In the genomic region with DNA sequence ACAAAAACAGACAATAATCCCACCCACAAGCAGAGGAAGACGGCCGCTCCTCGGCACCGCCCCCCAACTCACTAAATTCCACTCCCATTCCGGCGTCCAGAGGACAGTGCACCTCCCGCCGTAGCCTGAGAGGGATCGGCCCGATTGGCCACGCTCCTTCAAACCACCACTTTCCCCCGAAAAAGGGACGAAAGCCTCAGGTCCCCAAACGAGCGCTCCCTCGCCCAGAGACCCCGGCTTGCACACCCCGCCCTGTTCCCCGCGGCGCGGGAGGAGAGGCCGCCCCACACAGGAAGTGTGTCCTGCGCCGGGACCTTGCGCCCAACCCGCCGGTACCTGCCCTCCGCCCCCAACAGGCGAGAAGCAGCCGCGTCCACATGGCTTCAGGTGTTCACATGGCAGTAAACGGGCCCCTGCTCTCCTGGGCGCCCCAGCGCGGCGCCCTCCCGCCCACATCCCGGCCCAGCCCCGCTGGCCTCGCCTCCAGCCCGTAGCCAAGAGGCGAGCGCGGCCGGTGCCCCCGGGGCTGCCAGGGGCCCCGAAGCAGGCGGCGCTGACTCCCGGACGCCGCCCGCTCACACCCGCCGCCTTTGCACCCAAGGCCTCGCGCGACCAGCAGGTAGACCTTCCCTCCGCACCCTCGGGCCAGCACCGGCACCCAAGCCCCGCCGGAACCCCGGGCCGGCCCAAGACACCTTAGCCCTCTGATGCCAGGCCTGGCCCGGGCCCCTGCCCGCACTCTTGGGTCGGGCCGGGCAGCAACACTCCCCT, we compare ENCODE assay signal across 1 cellular context.
TF ChIP-seq lines count a peak whose summit lies in the region.

No MANE protein-coding gene starts in this region.

TF ChIP-seq in GM12878, 131 proteins besides CTCF, POLR2A, EP300 and RAD21 (continued from another document):
- TF ChIP-seq RUNX3 (IDR thresholded peaks at IDR 0.05; ENCODE audit: low read length) (0 out of 2 replicates have a peak, but pooled peaks have one; percentile 25), PAX5 (IDR thresholded peaks at IDR 0.05; ENCODE audit: borderline replicate concordance, low read depth, low read length) (0 out of 2 replicates have a peak, but pooled peaks have one; percentile 3), SMC3 (IDR thresholded peaks at IDR 0.05; ENCODE audit: borderline replicate concordance, low read length) (0 out of 2 replicates have a peak, but pooled peaks have one; percentile 9), EGR1 (IDR thresholded peaks at IDR 0.05; ENCODE audit: borderline replicate concordance in 1 of 2, low read depth in 2 of 2, low read length in 2 of 2) (0 out of 3 replicates have a peak, but pooled peaks of 1 of the 2 experiments have one; percentile 5), ZNF622 (IDR thresholded peaks at IDR 0.05) (no peak), GATAD2B (conservative IDR thresholded peaks at IDR 0.05; ENCODE audit: low read depth) (peak; percentile 88), POU2F2 (IDR thresholded peaks at IDR 0.05; ENCODE audit: borderline replicate concordance, low read depth, low read length) (0 out of 3 replicates have a peak, but pooled peaks have one; percentile 30), BCL11A (IDR thresholded peaks at IDR 0.05; ENCODE audit: low read depth, low read length) (0 out of 2 replicates have a peak, but pooled peaks have one; percentile 6), TCF12 (IDR thresholded peaks at IDR 0.05; ENCODE audit: low read depth, low read length) (peak; percentile 46; the same call in 1 of the 2 replicates), RFX5 (IDR thresholded peaks at IDR 0.05; ENCODE audit: low read depth, low read length) (no peak), ZZZ3 (IDR thresholded peaks at IDR 0.05; ENCODE audit: control insufficient read depth, insufficient read length, low read depth) (no peak), MXI1 (IDR thresholded peaks at IDR 0.05; ENCODE audit: low read depth, low read length) (peak; percentile 92), ZSCAN29 (IDR thresholded peaks at IDR 0.05) (0 out of 2 replicates have a peak, but pooled peaks have one; percentile 23), CHD2 (IDR thresholded peaks at IDR 0.05; ENCODE audit: borderline replicate concordance, low read depth, low read length) (0 out of 2 replicates have a peak, but pooled peaks have one; percentile 12), TCF3 (IDR thresholded peaks at IDR 0.05; ENCODE audit: borderline replicate concordance, insufficient read depth, low read depth, low read length) (0 out of 2 replicates have a peak, but pooled peaks have one; percentile 26), MEF2A (IDR thresholded peaks at IDR 0.05; ENCODE audit: insufficient read depth, low read depth, low read length) (no peak), LARP7 (IDR thresholded peaks at IDR 0.05) (peak; percentile 86), IKZF1 (conservative IDR thresholded peaks at IDR 0.05) (peak; percentile 72), DPF2 (IDR thresholded peaks at IDR 0.05) (0 out of 2 replicates have a peak, but pooled peaks have one; percentile 74), SRF (IDR thresholded peaks at IDR 0.05; ENCODE audit: low read depth in 2 of 2, low read length in 2 of 2) (no peak), CBFB (IDR thresholded peaks at IDR 0.05; ENCODE audit: low read depth) (peak; percentile 35; the same call in 1 of the 2 replicates), MTA3 (IDR thresholded peaks at IDR 0.05; ENCODE audit: borderline replicate concordance, low read length) (no peak), BHLHE40 (IDR thresholded peaks at IDR 0.05; ENCODE audit: borderline replicate concordance in 1 of 2, low read depth in 2 of 2, low read length in 1 of 2) (peak in 1 of 2 experiments; percentile 26; a peak in 1 of 4 replicates), YY1 (IDR thresholded peaks at IDR 0.05; ENCODE audit: low read depth, low read length) (0 out of 2 replicates have a peak, but pooled peaks have one; percentile 22), NR2F1 (conservative IDR thresholded peaks at IDR 0.05) (peak; percentile 52; the same call in 1 of the 2 replicates), TAF1 (IDR thresholded peaks at IDR 0.05; ENCODE audit: borderline replicate concordance, low read depth, low read length) (0 out of 2 replicates have a peak, but pooled peaks have one; percentile 9), ZBED1 (IDR thresholded peaks at IDR 0.05; ENCODE audit: borderline replicate concordance) (no peak), BACH1 (IDR thresholded peaks at IDR 0.05; ENCODE audit: borderline replicate concordance) (peak; percentile 40; the same call in 1 of the 2 replicates), KLF5 (IDR thresholded peaks at IDR 0.05; ENCODE audit: partially characterized antibody) (peak; percentile 57)
- TF ChIP-seq, protein P1, sequence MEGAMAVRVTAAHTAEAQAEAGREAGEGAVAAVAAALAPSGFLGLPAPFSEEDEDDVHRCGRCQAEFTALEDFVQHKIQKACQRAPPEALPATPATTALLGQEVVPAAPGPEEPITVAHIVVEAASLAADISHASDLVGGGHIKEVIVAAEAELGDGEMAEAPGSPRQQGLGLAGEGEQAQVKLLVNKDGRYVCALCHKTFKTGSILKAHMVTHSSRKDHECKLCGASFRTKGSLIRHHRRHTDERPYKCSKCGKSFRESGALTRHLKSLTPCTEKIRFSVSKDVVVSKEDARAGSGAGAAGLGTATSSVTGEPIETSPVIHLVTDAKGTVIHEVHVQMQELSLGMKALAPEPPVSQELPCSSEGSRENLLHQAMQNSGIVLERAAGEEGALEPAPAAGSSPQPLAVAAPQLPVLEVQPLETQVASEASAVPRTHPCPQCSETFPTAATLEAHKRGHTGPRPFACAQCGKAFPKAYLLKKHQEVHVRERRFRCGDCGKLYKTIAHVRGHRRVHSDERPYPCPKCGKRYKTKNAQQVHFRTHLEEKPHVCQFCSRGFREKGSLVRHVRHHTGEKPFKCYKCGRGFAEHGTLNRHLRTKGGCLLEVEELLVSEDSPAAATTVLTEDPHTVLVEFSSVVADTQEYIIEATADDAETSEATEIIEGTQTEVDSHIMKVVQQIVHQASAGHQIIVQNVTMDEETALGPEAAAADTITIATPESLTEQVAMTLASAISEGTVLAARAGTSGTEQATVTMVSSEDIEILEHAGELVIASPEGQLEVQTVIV (IDR thresholded peaks at IDR 0.05; ENCODE audit: borderline replicate concordance, partially characterized antibody), result no peak
- TF ChIP-seq, protein P2, sequence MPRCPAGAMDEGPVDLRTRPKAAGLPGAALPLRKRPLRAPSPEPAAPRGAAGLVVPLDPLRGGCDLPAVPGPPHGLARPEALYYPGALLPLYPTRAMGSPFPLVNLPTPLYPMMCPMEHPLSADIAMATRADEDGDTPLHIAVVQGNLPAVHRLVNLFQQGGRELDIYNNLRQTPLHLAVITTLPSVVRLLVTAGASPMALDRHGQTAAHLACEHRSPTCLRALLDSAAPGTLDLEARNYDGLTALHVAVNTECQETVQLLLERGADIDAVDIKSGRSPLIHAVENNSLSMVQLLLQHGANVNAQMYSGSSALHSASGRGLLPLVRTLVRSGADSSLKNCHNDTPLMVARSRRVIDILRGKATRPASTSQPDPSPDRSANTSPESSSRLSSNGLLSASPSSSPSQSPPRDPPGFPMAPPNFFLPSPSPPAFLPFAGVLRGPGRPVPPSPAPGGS (IDR thresholded peaks at IDR 0.05; ENCODE audit: borderline replicate concordance, insufficient read depth, low read depth, low read length, poor library complexity, severe bottlenecking), result no peak
- TF ChIP-seq, protein P3, sequence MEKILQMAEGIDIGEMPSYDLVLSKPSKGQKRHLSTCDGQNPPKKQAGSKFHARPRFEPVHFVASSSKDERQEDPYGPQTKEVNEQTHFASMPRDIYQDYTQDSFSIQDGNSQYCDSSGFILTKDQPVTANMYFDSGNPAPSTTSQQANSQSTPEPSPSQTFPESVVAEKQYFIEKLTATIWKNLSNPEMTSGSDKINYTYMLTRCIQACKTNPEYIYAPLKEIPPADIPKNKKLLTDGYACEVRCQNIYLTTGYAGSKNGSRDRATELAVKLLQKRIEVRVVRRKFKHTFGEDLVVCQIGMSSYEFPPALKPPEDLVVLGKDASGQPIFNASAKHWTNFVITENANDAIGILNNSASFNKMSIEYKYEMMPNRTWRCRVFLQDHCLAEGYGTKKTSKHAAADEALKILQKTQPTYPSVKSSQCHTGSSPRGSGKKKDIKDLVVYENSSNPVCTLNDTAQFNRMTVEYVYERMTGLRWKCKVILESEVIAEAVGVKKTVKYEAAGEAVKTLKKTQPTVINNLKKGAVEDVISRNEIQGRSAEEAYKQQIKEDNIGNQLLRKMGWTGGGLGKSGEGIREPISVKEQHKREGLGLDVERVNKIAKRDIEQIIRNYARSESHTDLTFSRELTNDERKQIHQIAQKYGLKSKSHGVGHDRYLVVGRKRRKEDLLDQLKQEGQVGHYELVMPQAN (conservative IDR thresholded peaks at IDR 0.05), result peak; percentile 91
- TF ChIP-seq, protein P4, sequence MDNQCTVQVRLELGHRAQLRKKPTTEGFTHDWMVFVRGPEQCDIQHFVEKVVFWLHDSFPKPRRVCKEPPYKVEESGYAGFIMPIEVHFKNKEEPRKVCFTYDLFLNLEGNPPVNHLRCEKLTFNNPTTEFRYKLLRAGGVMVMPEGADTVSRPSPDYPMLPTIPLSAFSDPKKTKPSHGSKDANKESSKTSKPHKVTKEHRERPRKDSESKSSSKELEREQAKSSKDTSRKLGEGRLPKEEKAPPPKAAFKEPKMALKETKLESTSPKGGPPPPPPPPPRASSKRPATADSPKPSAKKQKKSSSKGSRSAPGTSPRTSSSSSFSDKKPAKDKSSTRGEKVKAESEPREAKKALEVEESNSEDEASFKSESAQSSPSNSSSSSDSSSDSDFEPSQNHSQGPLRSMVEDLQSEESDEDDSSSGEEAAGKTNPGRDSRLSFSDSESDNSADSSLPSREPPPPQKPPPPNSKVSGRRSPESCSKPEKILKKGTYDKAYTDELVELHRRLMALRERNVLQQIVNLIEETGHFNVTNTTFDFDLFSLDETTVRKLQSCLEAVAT (IDR thresholded peaks at IDR 0.05), result peak; percentile 30; the same call in 1 of the 2 replicates
